1 cellular context compared by ENCODE assay signal in genomic region chr1:222225171-222225570, GRCh38.
TF ChIP-seq lines count a peak whose summit lies in the region.

No MANE protein-coding gene starts in this region.

TF ChIP-seq in IMR-90, 13 proteins besides CTCF, POLR2A, EP300 and RAD21 (continued from another document):
- no peak for TF ChIP-seq ELK1 (IDR thresholded peaks at IDR 0.05; ENCODE audit: borderline replicate concordance, low read depth, low read length)
- TF ChIP-seq RFX5 (IDR thresholded peaks at IDR 0.05; ENCODE audit: low read depth, low read length) = no peak
- TF ChIP-seq MAZ (IDR thresholded peaks at IDR 0.05; ENCODE audit: borderline replicate concordance, low read depth, low read length) = no peak
- TF ChIP-seq RCOR1 (IDR thresholded peaks at IDR 0.05; ENCODE audit: insufficient replicate concordance, low read length) = no peak
